Comparison of ENCODE assay signal across 8 cellular contexts in genomic region chr11:114180301-114181055, GRCh38.
DNase-seq lines count a peak whose midpoint lies in the region; ATAC-seq, FAIRE-seq and TF ChIP-seq lines count a peak whose summit lies in the region.

No MANE protein-coding gene starts in this region.

- no peak overlapping the region for H3K4me3 ChIP-seq in GM12878
- H3K4me3 ChIP-seq in suprapubic skin = peak overlapping the region; percentile 47

- SMC1A ChIA-PET in GM12878 (lab: Charles Lee; ENCODE audit: uncharacterized antibody, unreplicated experiment) = interaction anchor here (1.1 kb wide), 1 partner anchor 12 kb away, joined by 4 read pairs; no protein-coding TSS in a partner anchor

- H3K27me3 ChIP-seq in GM12878 (replicated peaks in 1 of 2; ENCODE audit: control insufficient read depth in 2 of 2, insufficient read depth in 2 of 2, low read length in 1 of 2) (peaks cover 0 to 2% of the 10 kb centered on the region in 2 experiments; a peak in 1 of 4 replicates), layer of hippocampus (ENCODE audit: control insufficient read depth, insufficient read depth, low read length) (no peaks in the 10 kb centered on the region), suprapubic skin (no peaks in the 10 kb centered on the region)

- TF ChIP-seq CTCF in GM12878 (IDR thresholded peaks at IDR 0.05 in 2 of 3, conservative IDR thresholded peaks at IDR 0.05 in 1 of 3; ENCODE audit: control insufficient read depth in 2 of 3, extremely low read depth in 1 of 3, insufficient read depth in 1 of 3, low read depth in 3 of 3, low read length in 3 of 3) (peak; percentile 10 to 18 (median 14); a peak in 1 of 6 replicates), suprapubic skin (IDR thresholded peaks at IDR 0.05) (peak in 1 of 2 donors; percentile 29)

- H3K27ac ChIP-seq in GM12878 (ENCODE audit: control insufficient read depth, insufficient read depth) (no peak overlapping the region), layer of hippocampus (ENCODE audit: low read depth, low read length) (peak overlapping the region; percentile 89), suprapubic skin (peak overlapping the region; percentile 98)

- CTCF ChIA-PET in GM12878 (lab: Yijun Ruan, JAX) = no interaction called here

- no peaks in the 10 kb centered on the region for H4K20me1 ChIP-seq in GM12878 (ENCODE audit: control insufficient read depth, insufficient read depth)

- in situ Hi-C loops in GM12878 (cut with MboI) = no loop called here

- H3K9ac ChIP-seq in GM12878 (ENCODE audit: control insufficient read depth, insufficient read depth, low read length) = no peak overlapping the region

- TF ChIP-seq RAD21 in GM12878 (IDR thresholded peaks at IDR 0.05; ENCODE audit: insufficient read depth, low read depth, low read length) = no peak

- no peaks in the 10 kb centered on the region for H3K9me3 ChIP-seq in GM12878 (replicated peaks; ENCODE audit: control insufficient read depth, insufficient read depth, low read length)
- no peaks in the 10 kb centered on the region for H3K9me3 ChIP-seq in suprapubic skin

- intact Hi-C loops in GM12878 (cut with micrococcal nuclease; ENCODE audit: unreplicated experiment) = no loop called here

- no peaks in the 10 kb centered on the region for H3K4me1 ChIP-seq in GM12878 (ENCODE audit: control insufficient read depth, insufficient read depth, low read length)
- H3K4me1 ChIP-seq in suprapubic skin = peaks cover 81% of the 10 kb centered on the region

- no peak overlapping the region for H2AFZ ChIP-seq in GM12878 (ENCODE audit: control insufficient read depth, low read depth, low read length)

- TF ChIP-seq EP300 in GM12878 (IDR thresholded peaks at IDR 0.05; ENCODE audit: borderline replicate concordance in 1 of 2, control insufficient read depth in 1 of 2, low read depth in 2 of 2, low read length in 2 of 2) (no peak), suprapubic skin (IDR thresholded peaks at IDR 0.05) (no peak)

- RAD21 ChIA-PET in GM12878 (lab: Charles Lee; ENCODE audit: unreplicated experiment) = interaction anchor here (0.5 kb wide), 1 partner anchor 287 kb away, joined by 4 read pairs; no protein-coding TSS in a partner anchor

- no TSS peak for BruUV-seq in GM12878 (replicated peaks; lab: Mats Ljungman, UMichigan)

- H3K4me2 ChIP-seq in GM12878 (ENCODE audit: control insufficient read depth, insufficient read depth) = no peak overlapping the region

- no peak for FAIRE-seq in GM12878 (lab: Jason Lieb, UNC)

- POLR2A ChIA-PET in GM12878 (lab: Charles Lee) = no interaction called here

- ATAC-seq in GM12878 (0 out of 3 replicates have a peak, but pooled peaks have one; percentile 27), GM18868 (IDR thresholded peaks at IDR 0.05; ENCODE audit: unreplicated experiment) (no peak), GM21526 (IDR thresholded peaks at IDR 0.05; ENCODE audit: low FRiP score, unreplicated experiment) (no peak)

- no peaks in the 10 kb centered on the region for H3K36me3 ChIP-seq in GM12878 (ENCODE audit: control insufficient read depth in 2 of 2, insufficient read depth in 2 of 2, low read length in 1 of 2)
- no peaks in the 10 kb centered on the region for H3K36me3 ChIP-seq in suprapubic skin

- WGBS in GM12878 (ENCODE audit: insufficient coverage, insufficient replicate concordance, low lambda C conversion rate, missing lambda C conversion rate) = 19% methylated on average over 7 of the region's 7 CpGs
- WGBS in suprapubic skin = 60% methylated on average over 7 of the region's 7 CpGs

- no peaks in the 10 kb centered on the region for H3K79me2 ChIP-seq in GM12878 (ENCODE audit: control insufficient read depth, insufficient read depth, low read length)

- no peak for TF ChIP-seq POLR2A in GM12878 (IDR thresholded peaks at IDR 0.05; ENCODE audit: low read depth, low read length)
- TF ChIP-seq POLR2A in suprapubic skin (IDR thresholded peaks at IDR 0.05) = no peak

- DNase-seq in DMS53 (lab: John Stamatoyannopoulos, UW) = peak; percentile 67
- peak; percentile 35 for DNase-seq in NCI-H1092 (lab: John Stamatoyannopoulos, UW)
- no peak for DNase-seq in GM12878 (ENCODE audit: low read depth, low spot score)
- DNase-seq in suprapubic skin (ENCODE audit: low spot score in 2 of 2) = peak in 1 of 2 donors; percentile 79
- no peak for DNase-seq in activated CD4-positive, alpha-beta T cell treated with anti-CD3 and anti-CD28 coated beads, Interleukin-2, amount 50 U/mL, for 48 hours

TF ChIP-seq in GM12878, 131 proteins besides CTCF, POLR2A, EP300 and RAD21:
- no peak for TF ChIP-seq HSF1 (IDR thresholded peaks at IDR 0.05; ENCODE audit: low read depth, low read length)
- no peak for TF ChIP-seq SREBF2 (IDR thresholded peaks at IDR 0.05; ENCODE audit: low read length)
- TF ChIP-seq CHD4 (IDR thresholded peaks at IDR 0.05) = no peak
- no peak for TF ChIP-seq MTA2 (IDR thresholded peaks at IDR 0.05; ENCODE audit: low read depth)
- no peak for TF ChIP-seq MXI1 (IDR thresholded peaks at IDR 0.05; ENCODE audit: low read depth, low read length)
- TF ChIP-seq SP1 (IDR thresholded peaks at IDR 0.05; ENCODE audit: low read depth, low read length) = no peak
- TF ChIP-seq RBBP5 (conservative IDR thresholded peaks at IDR 0.05) = no peak
- no peak for TF ChIP-seq MYC (IDR thresholded peaks at IDR 0.05; ENCODE audit: insufficient read depth, insufficient read length, insufficient replicate concordance, low read length, severe bottlenecking)
- TF ChIP-seq RFX5 (IDR thresholded peaks at IDR 0.05; ENCODE audit: low read depth, low read length) = no peak

Comparison
In these comparisons a context has a peak if more than half of its experiments do, and no peak if none do; other contexts are left out.
1. DNase-seq: peak in DMS53 (single experiment) and NCI-H1092 (single experiment); none in GM12878 (single experiment) and activated CD4-positive, alpha-beta T cell treated with anti-CD3 and anti-CD28 coated beads, Interleukin-2, amount 50 U/mL, for 48 hours (0 of 2).